ENCODE assay signal across 8 cellular contexts in genomic region chr19:46746281-46746965, GRCh38. TPM values are rescaled to one million over a fixed set of nuclear protein-coding genes. Genes with fewer than 3 reads are reported as not detected.
DNase-seq lines count a peak whose midpoint lies in the region; ATAC-seq and TF ChIP-seq lines count a peak whose summit lies in the region.

TSS of gene STRN4 (minus strand) at chr19:46746450. CDS start at chr19:46746430, 20 bp downstream.

- no peaks in the 10 kb centered on the region for H3K9me2 ChIP-seq in Loucy (replicated peaks; ENCODE audit: low read depth, low read length)

- peaks cover 39% of the 10 kb centered on the region for H4K20me1 ChIP-seq in Loucy (ENCODE audit: insufficient read depth, low read length, poor library complexity, severe bottlenecking)

- peak within 1 kb of the TSS; percentile 94 for H3K4me2 ChIP-seq in Loucy (ENCODE audit: low read depth, low read length, poor library complexity, severe bottlenecking)

- ATAC-seq in GM19372 (IDR thresholded peaks at IDR 0.05; ENCODE audit: low read depth, unreplicated experiment), result peak; percentile 63

- no peak for TF ChIP-seq CTCF in Loucy (conservative IDR thresholded peaks at IDR 0.05; ENCODE audit: low read length)
- no peak for TF ChIP-seq CTCF in WERI-Rb-1 (IDR thresholded peaks at IDR 0.05; ENCODE audit: low read depth, low read length)
- no peak for TF ChIP-seq CTCF in kidney epithelial cell (IDR thresholded peaks at IDR 0.05; ENCODE audit: insufficient read depth, low read length, poor library complexity, severe bottlenecking)

- H3K9ac ChIP-seq in Loucy (ENCODE audit: low read depth, low read length, poor library complexity, severe bottlenecking), result peak within 1 kb of the TSS; percentile 86

- H3K27me3 ChIP-seq in Loucy (ENCODE audit: insufficient read depth, low read length, poor library complexity, severe bottlenecking), result peaks cover 8% of the 10 kb centered on the region
- no peaks in the 10 kb centered on the region for H3K27me3 ChIP-seq in WERI-Rb-1 (ENCODE audit: insufficient read depth, low read depth, severe bottlenecking)
- no peaks in the 10 kb centered on the region for H3K27me3 ChIP-seq in kidney epithelial cell (ENCODE audit: control insufficient read depth, insufficient read depth, low read length)

- H2AFZ ChIP-seq in Loucy (ENCODE audit: low read length), result peak within 1 kb of the TSS; percentile 89

- H3K36me3 ChIP-seq in Loucy (ENCODE audit: insufficient read depth, low read length) (no peaks in the 10 kb centered on the region), WERI-Rb-1 (peaks cover 49% of the 10 kb centered on the region), kidney epithelial cell (ENCODE audit: control insufficient read depth, insufficient read depth, low read length) (no peaks in the 10 kb centered on the region)

- 0 out of 2 replicates have a peak, but pooled peaks cover 5% of the 10 kb centered on the region for H3F3A ChIP-seq in Loucy (ENCODE audit: low read depth)

- peak within 1 kb of the TSS; percentile 82 for H3K4me3 ChIP-seq in Loucy (ENCODE audit: low read length, poor library complexity, severe bottlenecking)
- H3K4me3 ChIP-seq in WERI-Rb-1 (ENCODE audit: low read depth, low read length), result peak within 1 kb of the TSS; percentile 95
- peak within 1 kb of the TSS; percentile 98 for H3K4me3 ChIP-seq in kidney epithelial cell (ENCODE audit: low read depth, low read length)

- H3K27ac ChIP-seq in WERI-Rb-1, result peak within 1 kb of the TSS; percentile 97

- no peaks in the 10 kb centered on the region for H3K9me3 ChIP-seq in Loucy (ENCODE audit: insufficient read depth, low read depth, low read length)
- no peaks in the 10 kb centered on the region for H3K9me3 ChIP-seq in WERI-Rb-1 (ENCODE audit: severe bottlenecking)

- H3K79me2 ChIP-seq in Loucy (ENCODE audit: insufficient read depth, low read length), result peaks cover 53% of the 10 kb centered on the region

- H3K4me1 ChIP-seq in Loucy (ENCODE audit: insufficient read depth, low read length, poor library complexity, severe bottlenecking), result peaks cover 24% of the 10 kb centered on the region

- peak in 10 of 14 donors; percentile 22 to 80 (median 36) for DNase-seq in C1 segment of cervical spinal cord (lab: John Stamatoyannopoulos, UW)
- DNase-seq in WERI-Rb-1, result peak; percentile 34
- peak; percentile 39 for DNase-seq in cerebellar cortex (ENCODE audit: low spot score)
- DNase-seq in kidney epithelial cell (ENCODE audit: low read depth), result no peak
- peak; percentile 49 to 64 for DNase-seq in stimulated activated CD4-positive, alpha-beta T cell treated with anti-CD3 and anti-CD28 coated beads, Interleukin-1b, Interleukin-23, amount 100 ng/mL, for 4 hours (ENCODE audit: low read depth in 2 of 2)
- DNase-seq in islet precursor cell, result no peak

RNA-seq across cellular contexts. Expression of gene STRN4, which starts in this region (rescaled TPM):
- total RNA-seq in kidney epithelial cell, result 111 and 117 TPM in 2 replicates

Comparison
In these comparisons a context has a peak if more than half of its experiments do, and no peak if none do; other contexts are left out.
1. DNase-seq: peak in C1 segment of cervical spinal cord (10 of 14), WERI-Rb-1 (single experiment), cerebellar cortex (single experiment) and stimulated activated CD4-positive, alpha-beta T cell treated with anti-CD3 and anti-CD28 coated beads, Interleukin-1b, Interleukin-23, amount 100 ng/mL, for 4 hours (2 of 2); none in kidney epithelial cell (single experiment) and islet precursor cell (single experiment).
2. Peak in every context shown above with its lines, with median percentiles within 50 percentile points of each other: H3K4me3 ChIP-seq.